9 cellular contexts compared by ENCODE assay signal in the genomic region with DNA sequence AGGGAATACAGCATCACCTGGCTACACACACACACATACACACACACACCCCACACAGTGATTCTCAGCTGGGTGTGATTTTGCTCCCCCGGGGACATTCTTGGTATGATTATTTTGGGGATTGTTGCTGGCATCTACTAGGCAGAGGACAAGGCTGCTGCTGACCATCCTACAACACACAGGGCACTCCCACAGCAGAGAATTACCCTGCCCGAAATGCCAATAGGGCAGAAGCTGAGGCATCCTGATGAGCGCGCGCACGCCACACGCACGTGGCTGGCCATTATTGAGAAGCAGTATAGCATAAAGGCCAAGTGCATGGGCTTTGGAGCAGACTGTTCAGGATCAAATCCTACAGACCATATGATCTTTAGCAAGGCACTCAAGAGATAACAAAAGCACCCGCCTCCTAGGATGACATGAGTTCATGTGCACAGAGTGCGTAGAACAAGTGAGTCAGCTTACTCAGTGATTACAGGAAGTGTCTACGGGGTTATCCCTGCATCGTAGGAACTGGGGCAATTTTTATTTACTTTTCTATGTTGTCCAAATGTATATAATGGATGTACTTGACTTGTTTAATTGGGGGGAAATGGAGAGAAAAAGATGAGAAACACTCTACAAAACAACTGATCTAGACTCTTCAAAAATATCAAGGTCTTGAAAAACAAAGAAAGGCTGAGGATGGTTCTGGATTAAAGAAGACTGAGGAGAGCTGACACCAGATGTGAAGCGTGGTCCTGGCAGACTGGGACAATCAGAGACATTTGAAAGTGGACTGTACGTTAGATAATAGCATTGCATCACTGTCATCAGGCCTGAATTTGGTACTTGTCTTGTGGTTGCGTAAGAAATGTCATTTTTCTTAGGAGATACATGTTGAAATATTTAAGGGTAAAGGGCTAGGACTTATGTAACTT. TPM values are rescaled to one million over a fixed set of nuclear protein-coding genes. Genes with fewer than 3 reads are reported as not detected.
DNase-seq lines count a peak whose midpoint lies in the region; ATAC-seq lines count a peak whose summit lies in the region.
"Had no signal": no experiment of that assay in that cellular context is flagged by ENCODE, and none has a peak within 500 bp of the region (broad histone marks: within the 10 kb centered on the region; RNA-seq: fewer than 3 reads in every experiment).

No MANE protein-coding gene starts in this region.

- intact Hi-C loops in naive thymus-derived CD4-positive, alpha-beta T cell (cut with micrococcal nuclease), result no loop called here

- H3K4me1 Mint-ChIP-seq in naive thymus-derived CD4-positive, alpha-beta T cell, result peaks cover 27 to 41% (median 37%) of the 10 kb centered on the region in 7 donors

- H3K27me3 Mint-ChIP-seq in naive thymus-derived CD4-positive, alpha-beta T cell, result no peaks in the 10 kb centered on the region

- no peaks in the 10 kb centered on the region for H3K27me3 ChIP-seq in naive thymus-derived CD4-positive, alpha-beta T cell (ENCODE audit: control insufficient read depth in 2 of 2, insufficient read depth in 2 of 2, low read length in 2 of 2)

- H3K9me3 ChIP-seq in naive thymus-derived CD4-positive, alpha-beta T cell (ENCODE audit: control insufficient read depth in 2 of 3, low read length in 3 of 3), result no peaks in the 10 kb centered on the region

- peak overlapping the region in 6 of 10 donors; percentile 1 to 35 (median 15) for H3K4me3 Mint-ChIP-seq in naive thymus-derived CD4-positive, alpha-beta T cell

- no peak overlapping the region for H3K4me3 ChIP-seq in naive thymus-derived CD4-positive, alpha-beta T cell (ENCODE audit: low read length)

- ATAC-seq in naive thymus-derived CD4-positive, alpha-beta T cell, result peak; percentile 81
- ATAC-seq in GM18867 (IDR thresholded peaks at IDR 0.05; ENCODE audit: unreplicated experiment) (no peak), GM19035 (IDR thresholded peaks at IDR 0.05; ENCODE audit: unreplicated experiment) (no peak), HG02970 (IDR thresholded peaks at IDR 0.05; ENCODE audit: low FRiP score, unreplicated experiment) (no peak)

- POLR2A ChIA-PET in naive thymus-derived CD4-positive, alpha-beta T cell (lab: Charles Lee), result interaction anchor here (0.6 to 26.0 kb wide), 7 partner anchors 10 to 110 kb away, joined by 3 to 1324 read pairs (median 5); a partner anchor contains a TSS

- DNase-seq in DMS153 treated with DMSO at 0.1 percent for 48 hours (lab: John Stamatoyannopoulos, UW; ENCODE audit: unreplicated experiment) (peak; percentile 15), NCI-H748 treated with DMSO at 0.1 percent for 48 hours (lab: John Stamatoyannopoulos, UW) (peak; percentile 4), amniotic epithelial cell (ENCODE audit: low read depth) (peak; percentile 97), ecto neural progenitor cell (ENCODE audit: low spot score) (no peak)
- peak in 2 of 9 donors; percentile 51 to 63 for DNase-seq in naive thymus-derived CD4-positive, alpha-beta T cell
- DNase-seq: RPMI8226 had no signal

- H3K36me3 Mint-ChIP-seq in naive thymus-derived CD4-positive, alpha-beta T cell, result no peaks in the 10 kb centered on the region

- peak overlapping the region; percentile 49 for H3K27ac ChIP-seq in naive thymus-derived CD4-positive, alpha-beta T cell (ENCODE audit: low read depth, low read length)

- H3K9me3 Mint-ChIP-seq in naive thymus-derived CD4-positive, alpha-beta T cell, result no peaks in the 10 kb centered on the region

- H3K36me3 ChIP-seq in naive thymus-derived CD4-positive, alpha-beta T cell (ENCODE audit: control insufficient read depth in 2 of 3, insufficient read depth in 3 of 3, low read length in 3 of 3), result no peaks in the 10 kb centered on the region

- CTCF ChIA-PET in naive thymus-derived CD4-positive, alpha-beta T cell (lab: Charles Lee), result interaction anchor here (0.6 to 30.3 kb wide), 2 partner anchors 29 to 121 kb away, joined by 3 to 945 read pairs; a partner anchor contains a TSS

- H3K27ac Mint-ChIP-seq in naive thymus-derived CD4-positive, alpha-beta T cell, result peak overlapping the region; percentile 14 to 81 (median 71)

- peaks cover 21 to 27% of the 10 kb centered on the region in 2 donors for H3K4me1 ChIP-seq in naive thymus-derived CD4-positive, alpha-beta T cell (ENCODE audit: control insufficient read depth in 2 of 2, insufficient read depth in 2 of 2, low read length in 2 of 2)

RNA-seq across cellular contexts. Expression of a gene that starts 7.2 kb away (rescaled TPM):
- 100 to 1,000 TPM; 124 to 263 (median 208) TPM for total RNA-seq in naive thymus-derived CD4-positive, alpha-beta T cell
- 100 to 1,000 TPM; 102 to 141 TPM for polyA plus RNA-seq in naive thymus-derived CD4-positive, alpha-beta T cell

RNA-seq across cellular contexts. Expression of a gene that starts 31.4 kb away (rescaled TPM):
- 100 to 1,000 TPM in 1 of 5 experiments, 10 to 100 TPM in 4; 30.6 to 105 (median 36.2) TPM for total RNA-seq in naive thymus-derived CD4-positive, alpha-beta T cell
- 1 to 10 TPM; 3.4 to 5.2 TPM for polyA plus RNA-seq in naive thymus-derived CD4-positive, alpha-beta T cell

RNA-seq across cellular contexts. Expression of a gene that starts 38.9 kb away (rescaled TPM):
- total RNA-seq in naive thymus-derived CD4-positive, alpha-beta T cell, result 10 to 100 TPM; 11.9 to 19.1 (median 18.8) TPM
- 1 to 10 TPM; 4.5 to 7.5 TPM for polyA plus RNA-seq in naive thymus-derived CD4-positive, alpha-beta T cell

RNA-seq across cellular contexts. Expression of a gene that starts 41.2 kb away (rescaled TPM):
- 1 to 10 TPM in 4 of 5 experiments, under 1 TPM in 1; 0.22 to 9.2 (median 8.1) TPM for total RNA-seq in naive thymus-derived CD4-positive, alpha-beta T cell
- under 1 TPM; 0.27 to 0.47 TPM for polyA plus RNA-seq in naive thymus-derived CD4-positive, alpha-beta T cell

RNA-seq across cellular contexts. Expression of a gene that starts 50.1 kb away (rescaled TPM):
- under 1 TPM in 1 of 5 experiments, not detected in 4; 0.48 TPM for total RNA-seq in naive thymus-derived CD4-positive, alpha-beta T cell
- not detected for polyA plus RNA-seq in naive thymus-derived CD4-positive, alpha-beta T cell
